20 cellular contexts compared by ENCODE assay signal in genomic region chr12:126742326-126742725, GRCh38.
"Had no signal": no experiment of that assay in that cellular context is flagged by ENCODE, and none has a peak within 500 bp of the region (broad histone marks: within the 10 kb centered on the region; RNA-seq: fewer than 3 reads in every experiment).

No MANE protein-coding gene starts in this region.

- H3K36me3 ChIP-seq: breast epithelium, gastrocnemius medialis, lower lobe of right lung, neutrophil, stomach had no signal

- H3K9me3 ChIP-seq: breast epithelium, gastrocnemius medialis, lower lobe of right lung, neutrophil, stomach, testis had no signal

- DNase-seq: activated CD4-positive, alpha-beta memory T cell treated with anti-CD3 and anti-CD28 coated beads, Interleukin-2, amount 10 ng/mL, durations not matched to agents 7 days and 5 days; activated CD4-positive, alpha-beta T cell treated with anti-CD3 and anti-CD28 coated beads for 48 hours; activated CD4-positive, CD25-positive, alpha-beta regulatory T cell; activated CD8-positive, alpha-beta memory T cell treated with anti-CD3 and anti-CD28 coated beads, Interleukin-2, amount 10 ng/mL, durations not matched to agents 7 days and 5 days; activated naive CD4-positive, alpha-beta T cell; activated naive CD8-positive, alpha-beta T cell treated with anti-CD3 and anti-CD28 coated beads for 36 hours; amniotic stem cell; gastrocnemius medialis; lower lobe of right lung; right cardiac atrium; stimulated activated CD4-positive, alpha-beta T cell treated with anti-CD3 and anti-CD28 coated beads, Interleukin-15, amount 100 ng/mL, for 24 hours; stimulated activated CD4-positive, alpha-beta T cell treated with anti-CD3 and anti-CD28 coated beads, Interleukin-4, amount 100 ng/mL, for 1 hour; stomach; T1000; testis had no signal

- H3K27ac ChIP-seq: breast epithelium, gastrocnemius medialis, lower lobe of right lung, neutrophil, skin epidermis, stomach, testis had no signal

- H3K4me1 ChIP-seq: breast epithelium, gastrocnemius medialis, lower lobe of right lung, stomach, testis had no signal

- ATAC-seq: activated CD8-positive, alpha-beta memory T cell treated with anti-CD3 and anti-CD28 coated beads, Interleukin-2, amount 10 ng/mL, durations not matched to agents 7 days and 5 days; activated T-helper 17 cell treated with anti-CD3 and anti-CD28 coated beads, Interleukin-2, amount 50 U/mL, for 72 hours; gastrocnemius medialis; lower lobe of right lung; natural killer cell treated with Interleukin-12 subunit alpha and Interleukin-12 subunit beta and Interleukin-15 and Interleukin-18, amount 100 ng/mL, for 72 hours; right cardiac atrium had no signal

- H3K27me3 ChIP-seq: breast epithelium, gastrocnemius medialis, neutrophil, stomach, testis had no signal

- H3K4me3 ChIP-seq: breast epithelium, gastrocnemius medialis, lower lobe of right lung, skin epidermis, stomach, testis had no signal
